9 cellular contexts compared by ENCODE assay signal in genomic region chr18:24270358-24270936, GRCh38.
DNase-seq lines count a peak whose midpoint lies in the region; ATAC-seq and TF ChIP-seq lines count a peak whose summit lies in the region.
"Had no signal": no experiment of that assay in that cellular context is flagged by ENCODE, and none has a peak within 500 bp of the region (broad histone marks: within the 10 kb centered on the region; RNA-seq: fewer than 3 reads in every experiment).

No MANE protein-coding gene starts in this region.

- WGBS in stomach, 5 donors = 15 to 23% (median 19%) methylated on average over 4 of the region's 4 CpGs

- H3K9me3 ChIP-seq in HUES6 (ENCODE audit: control insufficient read depth, insufficient read depth, low read depth, low read length) (no peaks in the 10 kb centered on the region), stomach (no peaks in the 10 kb centered on the region)
- no peaks in the 10 kb centered on the region for H3K9me3 ChIP-seq in CD8-positive, alpha-beta memory T cell (ENCODE audit: low read length)

- TF ChIP-seq EP300 in stomach (IDR thresholded peaks at IDR 0.05) = no peak

- H3K27me3 ChIP-seq in HUES6 (ENCODE audit: control insufficient read depth, insufficient read depth, low read length) (no peaks in the 10 kb centered on the region), stomach (no peaks in the 10 kb centered on the region)
- peaks cover 5% of the 10 kb centered on the region for H3K27me3 ChIP-seq in CD8-positive, alpha-beta memory T cell (ENCODE audit: insufficient read depth, low read length, poor library complexity, severe bottlenecking)

- H3K4me3 Mint-ChIP-seq in CD8-positive, alpha-beta memory T cell = no peak overlapping the region
- peak overlapping the region in 1 of 2 donors; percentile 11 for H3K4me3 Mint-ChIP-seq in effector memory CD8-positive, alpha-beta T cell
- no peak overlapping the region for H3K4me3 Mint-ChIP-seq in activated T-helper 1 cell treated with anti-CD3 and anti-CD28 coated beads, Interleukin-12 subunit alpha, Interleukin-12 subunit beta, Interleukin-2, Interleukin-4 antibody, amounts not matched to agents 30 ng/mL and 10 ng/mL and 1 ng/mL, durations not matched to agents 14 hours and 24 hours and 36 hours

- ATAC-seq in effector memory CD8-positive, alpha-beta T cell (replicated peaks) = no peak

- H3K9me3 Mint-ChIP-seq in CD8-positive, alpha-beta memory T cell = peaks cover 0 to 7% (median 2%) of the 10 kb centered on the region in 5 donors
- peaks cover 0 to 2% of the 10 kb centered on the region in 2 donors for H3K9me3 Mint-ChIP-seq in effector memory CD8-positive, alpha-beta T cell
- no peaks in the 10 kb centered on the region for H3K9me3 Mint-ChIP-seq in activated T-helper 1 cell treated with anti-CD3 and anti-CD28 coated beads, Interleukin-12 subunit alpha, Interleukin-12 subunit beta, Interleukin-2, Interleukin-4 antibody, amounts not matched to agents 30 ng/mL and 10 ng/mL and 1 ng/mL, durations not matched to agents 14 hours and 24 hours and 36 hours

- TF ChIP-seq POLR2A in stomach (IDR thresholded peaks at IDR 0.05) = no peak

- peaks cover 2 to 11% (median 5%) of the 10 kb centered on the region in 3 donors for H3K4me1 Mint-ChIP-seq in CD8-positive, alpha-beta memory T cell
- H3K4me1 Mint-ChIP-seq in effector memory CD8-positive, alpha-beta T cell (ENCODE audit: low read depth in 2 of 2) = peaks cover 2 to 3% of the 10 kb centered on the region in 2 donors
- no peaks in the 10 kb centered on the region for H3K4me1 Mint-ChIP-seq in activated T-helper 1 cell treated with anti-CD3 and anti-CD28 coated beads, Interleukin-12 subunit alpha, Interleukin-12 subunit beta, Interleukin-2, Interleukin-4 antibody, amounts not matched to agents 30 ng/mL and 10 ng/mL and 1 ng/mL, durations not matched to agents 14 hours and 24 hours and 36 hours (ENCODE audit: low read depth)

- intact Hi-C loops in stomach (cut with DNase I; ENCODE audit: low total_unique reads) = no loop called here
- intact Hi-C loops in activated T-helper 1 cell treated with anti-CD3 and anti-CD28 coated beads, Interleukin-12 subunit alpha, Interleukin-12 subunit beta, Interleukin-2, Interleukin-4 antibody, amounts not matched to agents 30 ng/mL and 10 ng/mL and 1 ng/mL, durations not matched to agents 14 hours and 24 hours and 36 hours (cut with micrococcal nuclease) = loop anchor here (10.0 kb wide), 1 partner anchor 64 kb away; no protein-coding TSS in a partner anchor

- POLR2A ChIA-PET in CD8-positive, alpha-beta memory T cell (lab: Charles Lee) = no interaction called here

- peaks cover 27% of the 10 kb centered on the region; the same call in 1 of the 2 replicates for H3K4me1 ChIP-seq in HUES6 (ENCODE audit: control insufficient read depth, insufficient read depth, low read length)
- peaks cover 12 to 57% (median 31%) of the 10 kb centered on the region in 4 donors for H3K4me1 ChIP-seq in stomach
- H3K4me1 ChIP-seq in CD8-positive, alpha-beta memory T cell (ENCODE audit: insufficient read depth, low read length) = no peaks in the 10 kb centered on the region

- H3K36me3 ChIP-seq in HUES6 (ENCODE audit: control insufficient read depth, insufficient read depth, low read length) (no peaks in the 10 kb centered on the region), stomach (peaks cover 0 to 2% (median 0%) of the 10 kb centered on the region in 4 donors)
- no peaks in the 10 kb centered on the region for H3K36me3 ChIP-seq in CD8-positive, alpha-beta memory T cell (ENCODE audit: insufficient read depth, low read length)

- H3K27ac Mint-ChIP-seq in CD8-positive, alpha-beta memory T cell = no peak overlapping the region
- no peak overlapping the region for H3K27ac Mint-ChIP-seq in effector memory CD8-positive, alpha-beta T cell
- H3K27ac Mint-ChIP-seq in activated T-helper 1 cell treated with anti-CD3 and anti-CD28 coated beads, Interleukin-12 subunit alpha, Interleukin-12 subunit beta, Interleukin-2, Interleukin-4 antibody, amounts not matched to agents 30 ng/mL and 10 ng/mL and 1 ng/mL, durations not matched to agents 14 hours and 24 hours and 36 hours = no peak overlapping the region

- H3K36me3 Mint-ChIP-seq in CD8-positive, alpha-beta memory T cell = peaks cover 0 to 8% (median 6%) of the 10 kb centered on the region in 3 donors
- peaks cover 4% of the 10 kb centered on the region for H3K36me3 Mint-ChIP-seq in effector memory CD8-positive, alpha-beta T cell (ENCODE audit: insufficient read depth)
- H3K36me3 Mint-ChIP-seq in activated T-helper 1 cell treated with anti-CD3 and anti-CD28 coated beads, Interleukin-12 subunit alpha, Interleukin-12 subunit beta, Interleukin-2, Interleukin-4 antibody, amounts not matched to agents 30 ng/mL and 10 ng/mL and 1 ng/mL, durations not matched to agents 14 hours and 24 hours and 36 hours (ENCODE audit: low read depth) = no peaks in the 10 kb centered on the region

- H3K27me3 Mint-ChIP-seq in CD8-positive, alpha-beta memory T cell = peaks cover 27 to 61% of the 10 kb centered on the region in 2 donors
- peaks cover 50 to 67% of the 10 kb centered on the region in 2 donors for H3K27me3 Mint-ChIP-seq in effector memory CD8-positive, alpha-beta T cell
- H3K27me3 Mint-ChIP-seq in activated T-helper 1 cell treated with anti-CD3 and anti-CD28 coated beads, Interleukin-12 subunit alpha, Interleukin-12 subunit beta, Interleukin-2, Interleukin-4 antibody, amounts not matched to agents 30 ng/mL and 10 ng/mL and 1 ng/mL, durations not matched to agents 14 hours and 24 hours and 36 hours (ENCODE audit: insufficient read depth) = peaks cover 60% of the 10 kb centered on the region

- no peak for TF ChIP-seq CTCF in stomach (IDR thresholded peaks at IDR 0.05)

- DNase-seq in caudate nucleus (lab: John Stamatoyannopoulos, UW) (peak in 1 of 61 donors; percentile 20), left kidney (ENCODE audit: low read depth, low spot score) (peak; percentile 15), stomach (no peak), RPMI8226 (no peak)
- DNase-seq in CD8-positive, alpha-beta memory T cell = no peak
- DNase-seq in effector memory CD8-positive, alpha-beta T cell = no peak
- DNase-seq in activated T-helper 1 cell treated with anti-CD3 and anti-CD28 coated beads, Interleukin-12 subunit alpha, Interleukin-12 subunit beta, Interleukin-2, Interleukin-4 antibody, amounts not matched to agents 30 ng/mL and 10 ng/mL and 1 ng/mL, durations not matched to agents 14 hours and 24 hours and 36 hours (ENCODE audit: low spot score) = no peak
- DNase-seq: NCI-H1417 treated with DMSO at 0.1 percent for 48 hours had no signal

- CTCF ChIA-PET in CD8-positive, alpha-beta memory T cell (lab: Charles Lee) = no interaction called here

- H3K4me3 ChIP-seq in HUES6 (ENCODE audit: low read depth, low read length) (peak overlapping the region; percentile 92), stomach (peak overlapping the region; percentile 63 to 84 (median 75))
- H3K4me3 ChIP-seq in CD8-positive, alpha-beta memory T cell (ENCODE audit: low read length) = no peak overlapping the region

- H3K27ac ChIP-seq in HUES6 (ENCODE audit: low read depth, low read length) (no peak overlapping the region), caudate nucleus (ENCODE audit: low read depth, low read length) (peak overlapping the region; percentile 99), stomach (peak overlapping the region; percentile 84 to 92 (median 87))
- no peak overlapping the region for H3K27ac ChIP-seq in CD8-positive, alpha-beta memory T cell (ENCODE audit: low read depth, low read length)

- no peak overlapping the region for H3K9ac ChIP-seq in HUES6 (ENCODE audit: low read length)

Comparison
In these comparisons a context has a peak if more than half of its experiments do, and no peak if none do; other contexts are left out.
1. H3K27ac ChIP-seq: peak in caudate nucleus (single experiment) and stomach (5 of 5); none in HUES6 (single experiment) and CD8-positive, alpha-beta memory T cell (single experiment).